Comparison of ENCODE assay signal across 19 cellular contexts in genomic region chr18:7987284-7987976, GRCh38.
A peak's percentile ranks its signal among the peaks of the same experiment; 100 is the strongest.
DNase-seq lines count a peak whose midpoint lies in the region; ATAC-seq, FAIRE-seq and TF ChIP-seq lines count a peak whose summit lies in the region.
"Had no signal": no experiment of that assay in that cellular context is flagged by ENCODE, and none has a peak within 500 bp of the region (broad histone marks: within the 10 kb centered on the region; RNA-seq: fewer than 3 reads in every experiment).

No MANE protein-coding gene starts in this region.

- H2AFZ ChIP-seq in ACC112 (ENCODE audit: low read length, unreplicated experiment) (no peak overlapping the region), astrocyte (ENCODE audit: low read depth, low read length) (no peak overlapping the region)

- CTCF ChIA-PET in activated CD4-positive, alpha-beta T cell treated with anti-CD3 and anti-CD28 coated beads for 36 hours (lab: Charles Lee), result no interaction called here

- H3K36me3 ChIP-seq in ACC112 (ENCODE audit: insufficient read depth, low read length) (no peaks in the 10 kb centered on the region; the same call in 1 of the 2 replicates), astrocyte (ENCODE audit: insufficient read depth, low read length) (no peaks in the 10 kb centered on the region), WERI-Rb-1 (no peaks in the 10 kb centered on the region)
- H3K36me3 ChIP-seq: tibial artery had no signal

- intact Hi-C loops in activated CD4-positive, alpha-beta T cell treated with anti-CD3 and anti-CD28 coated beads for 36 hours (cut with DNase I, micrococcal nuclease), result no loop called here

- H3K4me1 ChIP-seq in ACC112 (ENCODE audit: control insufficient read depth, insufficient read depth, low read length, unreplicated experiment), result peaks cover 12% of the 10 kb centered on the region
- H3K4me1 ChIP-seq in astrocyte (ENCODE audit: insufficient read depth, low read length), result peaks cover 16% of the 10 kb centered on the region

- TF ChIP-seq CTCF in astrocyte (IDR thresholded peaks at IDR 0.05; ENCODE audit: insufficient read depth, low read depth, low read length) (no peak), fibroblast of the aortic adventitia (IDR thresholded peaks at IDR 0.05; ENCODE audit: insufficient read depth, low read length) (no peak), WERI-Rb-1 (IDR thresholded peaks at IDR 0.05; ENCODE audit: low read depth, low read length) (no peak)

- H3K27me3 Mint-ChIP-seq in astrocyte (ENCODE audit: low read depth, unreplicated experiment), result no peaks in the 10 kb centered on the region
- peaks cover 2% of the 10 kb centered on the region for H3K27me3 Mint-ChIP-seq in activated CD4-positive, alpha-beta T cell treated with anti-CD3 and anti-CD28 coated beads for 36 hours
- H3K27me3 Mint-ChIP-seq: activated CD4-positive, alpha-beta T cell treated with anti-CD3 and anti-CD28 coated beads, Interleukin-2, amount 10 ng/mL, durations not matched to agents 24 days and 14 days; activated naive CD8-positive, alpha-beta T cell treated with anti-CD3 and anti-CD28 coated beads, Interleukin-2, amount 10 ng/mL, durations not matched to agents 7 days and 5 days; activated T-cell treated with anti-CD3 and anti-CD28 coated beads, Interleukin-2, amount 50 U/mL, for 24 hours; B cell; dendritic cell treated with granulocyte-macrophage colony-stimulating factor and Interleukin-4, amounts not matched to agents 40 ng/mL and 50 ng/mL, for 4 days; IgD-negative memory B cell; progenitor cell of endocrine pancreas had no signal

- H3K27ac Mint-ChIP-seq in astrocyte (ENCODE audit: unreplicated experiment), result no peak overlapping the region
- no peak overlapping the region for H3K27ac Mint-ChIP-seq in activated CD4-positive, alpha-beta T cell treated with anti-CD3 and anti-CD28 coated beads for 36 hours
- H3K27ac Mint-ChIP-seq: activated CD4-positive, alpha-beta T cell treated with anti-CD3 and anti-CD28 coated beads, Interleukin-2, amount 10 ng/mL, durations not matched to agents 24 days and 14 days; activated naive CD8-positive, alpha-beta T cell treated with anti-CD3 and anti-CD28 coated beads, Interleukin-2, amount 10 ng/mL, durations not matched to agents 7 days and 5 days; activated T-cell treated with anti-CD3 and anti-CD28 coated beads, Interleukin-2, amount 50 U/mL, for 24 hours; B cell; dendritic cell treated with granulocyte-macrophage colony-stimulating factor and Interleukin-4, amounts not matched to agents 40 ng/mL and 50 ng/mL, for 4 days; IgD-negative memory B cell; progenitor cell of endocrine pancreas had no signal

- peak; percentile 23 for FAIRE-seq in astrocyte (lab: Jason Lieb, UNC)
- FAIRE-seq: kidney had no signal

- H4K20me1 ChIP-seq in astrocyte (ENCODE audit: insufficient read depth, low read length), result no peaks in the 10 kb centered on the region

- H3K4me1 Mint-ChIP-seq in astrocyte (ENCODE audit: low read depth, unreplicated experiment), result peaks cover 5% of the 10 kb centered on the region
- H3K4me1 Mint-ChIP-seq in activated CD4-positive, alpha-beta T cell treated with anti-CD3 and anti-CD28 coated beads for 36 hours, result no peaks in the 10 kb centered on the region
- H3K4me1 Mint-ChIP-seq: activated CD4-positive, alpha-beta T cell treated with anti-CD3 and anti-CD28 coated beads, Interleukin-2, amount 10 ng/mL, durations not matched to agents 24 days and 14 days; activated naive CD8-positive, alpha-beta T cell treated with anti-CD3 and anti-CD28 coated beads, Interleukin-2, amount 10 ng/mL, durations not matched to agents 7 days and 5 days; B cell; IgD-negative memory B cell had no signal

- H3K27ac ChIP-seq in ACC112 (ENCODE audit: low read depth, low read length), result peak overlapping the region; percentile 68
- H3K27ac ChIP-seq in astrocyte (ENCODE audit: low read depth, low read length), result peak overlapping the region; percentile 20
- no peak overlapping the region for H3K27ac ChIP-seq in WERI-Rb-1
- H3K27ac ChIP-seq: tibial artery had no signal

- H3K4me3 Mint-ChIP-seq in astrocyte (ENCODE audit: unreplicated experiment), result no peak overlapping the region
- H3K4me3 Mint-ChIP-seq in activated CD4-positive, alpha-beta T cell treated with anti-CD3 and anti-CD28 coated beads for 36 hours, result no peak overlapping the region
- H3K4me3 Mint-ChIP-seq: activated CD4-positive, alpha-beta T cell treated with anti-CD3 and anti-CD28 coated beads, Interleukin-2, amount 10 ng/mL, durations not matched to agents 24 days and 14 days; activated naive CD8-positive, alpha-beta T cell treated with anti-CD3 and anti-CD28 coated beads, Interleukin-2, amount 10 ng/mL, durations not matched to agents 7 days and 5 days; activated T-cell treated with anti-CD3 and anti-CD28 coated beads, Interleukin-2, amount 50 U/mL, for 24 hours; B cell; dendritic cell treated with granulocyte-macrophage colony-stimulating factor and Interleukin-4, amounts not matched to agents 40 ng/mL and 50 ng/mL, for 4 days; IgD-negative memory B cell had no signal

- H3K79me2 ChIP-seq in ACC112 (ENCODE audit: control insufficient read depth, insufficient read depth, low read length, unreplicated experiment), result peaks cover 11% of the 10 kb centered on the region
- H3K79me2 ChIP-seq in astrocyte (ENCODE audit: insufficient read depth, low read length), result no peaks in the 10 kb centered on the region

- H3K4me3 ChIP-seq in ACC112 (ENCODE audit: low read depth, low read length) (no peak overlapping the region), astrocyte (ENCODE audit: insufficient read depth, low read depth, low read length) (no peak overlapping the region), fibroblast of the aortic adventitia (ENCODE audit: low read depth, low read length) (no peak overlapping the region), WERI-Rb-1 (ENCODE audit: low read depth, low read length) (no peak overlapping the region)
- H3K4me3 ChIP-seq: tibial artery had no signal

- no peaks in the 10 kb centered on the region for H3K27me3 ChIP-seq in ACC112 (ENCODE audit: insufficient read depth, low read length)
- no peaks in the 10 kb centered on the region for H3K27me3 ChIP-seq in astrocyte (ENCODE audit: insufficient read depth, low read length)
- no peaks in the 10 kb centered on the region for H3K27me3 ChIP-seq in WERI-Rb-1 (ENCODE audit: insufficient read depth, low read depth, severe bottlenecking)
- H3K27me3 ChIP-seq: tibial artery had no signal

- DNase-seq in GM04504 (ENCODE audit: low read depth) (peak; percentile 34), astrocyte (ENCODE audit: low read depth) (peak; percentile 80), fibroblast of the aortic adventitia (ENCODE audit: low read depth) (peak; percentile 74), hippocampal formation (lab: John Stamatoyannopoulos, UW) (no peak), WERI-Rb-1 (no peak), superior temporal gyrus (ENCODE audit: extremely low spot score) (no peak)
- no peak for DNase-seq in activated CD4-positive, alpha-beta T cell treated with anti-CD3 and anti-CD28 coated beads for 36 hours
- DNase-seq: activated CD4-positive, alpha-beta T cell treated with anti-CD3 and anti-CD28 coated beads, Interleukin-2, amount 10 ng/mL, durations not matched to agents 24 days and 14 days; activated naive CD8-positive, alpha-beta T cell treated with anti-CD3 and anti-CD28 coated beads, Interleukin-2, amount 10 ng/mL, durations not matched to agents 7 days and 5 days; activated T-cell treated with anti-CD3 and anti-CD28 coated beads, Interleukin-2, amount 50 U/mL, for 24 hours; kidney; NCI-H1436; NCI-H510A; tibial artery had no signal

- ATAC-seq in activated CD4-positive, alpha-beta T cell treated with anti-CD3 and anti-CD28 coated beads for 36 hours, result no peak

- peaks cover 3% of the 10 kb centered on the region for H3K36me3 Mint-ChIP-seq in astrocyte (ENCODE audit: low read depth, unreplicated experiment)
- peaks cover 5% of the 10 kb centered on the region for H3K36me3 Mint-ChIP-seq in activated CD4-positive, alpha-beta T cell treated with anti-CD3 and anti-CD28 coated beads for 36 hours (ENCODE audit: low read depth)
- H3K36me3 Mint-ChIP-seq: activated naive CD8-positive, alpha-beta T cell treated with anti-CD3 and anti-CD28 coated beads, Interleukin-2, amount 10 ng/mL, durations not matched to agents 7 days and 5 days; IgD-negative memory B cell had no signal

- H3K9me3 Mint-ChIP-seq in astrocyte (ENCODE audit: unreplicated experiment), result no peaks in the 10 kb centered on the region
- H3K9me3 Mint-ChIP-seq in activated CD4-positive, alpha-beta T cell treated with anti-CD3 and anti-CD28 coated beads for 36 hours (ENCODE audit: low read depth), result peaks cover 8% of the 10 kb centered on the region

- no peak overlapping the region for H3K9ac ChIP-seq in astrocyte (ENCODE audit: low read length)

- no peak overlapping the region for H3K4me2 ChIP-seq in astrocyte (ENCODE audit: low read length)

- H3K9me3 ChIP-seq in astrocyte (ENCODE audit: insufficient read depth, low read depth, low read length) (no peaks in the 10 kb centered on the region), WERI-Rb-1 (ENCODE audit: severe bottlenecking) (no peaks in the 10 kb centered on the region)
- H3K9me3 ChIP-seq: tibial artery had no signal

- POLR2A ChIA-PET in activated CD4-positive, alpha-beta T cell treated with anti-CD3 and anti-CD28 coated beads for 36 hours (lab: Charles Lee), result interaction anchor here (0.7 kb wide), 1 partner anchor 1763 kb away, joined by 4 read pairs; no protein-coding TSS in a partner anchor

Comparison
In these comparisons a context has a peak if more than half of its experiments do, and no peak if none do; other contexts are left out.
1. DNase-seq: peak in GM04504 (single experiment), astrocyte (single experiment) and fibroblast of the aortic adventitia (single experiment); none in hippocampal formation (0 of 2), WERI-Rb-1 (single experiment), activated CD4-positive, alpha-beta T cell treated with anti-CD3 and anti-CD28 coated beads for 36 hours (single experiment) and superior temporal gyrus (single experiment).